ENCODE assay signal across 14 cellular contexts in the genomic region with DNA sequence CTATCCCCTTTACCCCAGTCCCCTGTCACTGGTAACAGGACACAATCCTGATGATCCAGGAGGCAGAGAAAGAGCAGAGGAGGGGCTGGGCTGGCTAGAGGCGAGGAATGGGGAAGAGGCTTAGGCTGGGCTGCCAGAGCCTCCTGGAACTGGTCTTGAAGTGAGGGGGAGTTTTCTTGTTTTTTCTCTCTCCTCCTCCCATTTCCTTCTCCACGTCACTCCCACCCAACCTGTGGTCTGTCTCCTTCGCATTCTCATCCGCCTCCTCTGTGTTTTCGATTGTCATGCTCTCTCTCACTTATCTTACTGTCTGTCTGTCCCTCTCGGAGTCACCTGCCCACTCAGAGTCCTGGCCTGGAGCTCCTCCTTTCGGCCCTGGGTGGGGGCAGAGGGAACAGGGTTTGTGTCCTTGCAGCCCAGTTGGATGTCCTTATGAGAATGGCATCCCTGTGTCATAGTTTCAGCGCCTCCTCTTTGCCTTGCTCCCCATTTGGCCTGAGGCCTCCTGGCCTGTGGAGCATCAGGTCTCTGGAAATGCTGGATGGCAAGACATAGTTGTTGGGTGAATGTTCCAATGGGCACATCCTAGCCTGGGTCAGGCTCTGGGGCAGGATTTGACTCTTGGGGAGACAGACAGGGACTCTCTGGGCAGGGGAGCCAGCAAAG. TPM values are rescaled to one million over a fixed set of nuclear protein-coding genes. Genes with fewer than 3 reads are reported as not detected.
DNase-seq lines count a peak whose midpoint lies in the region; TF ChIP-seq lines count a peak whose summit lies in the region.
"Had no signal": no experiment of that assay in that cellular context is flagged by ENCODE, and none has a peak within 500 bp of the region (broad histone marks: within the 10 kb centered on the region; RNA-seq: fewer than 3 reads in every experiment).

No MANE protein-coding gene starts in this region.

- H3K9me3 ChIP-seq in Caco-2, result no peaks in the 10 kb centered on the region
- H3K9me3 ChIP-seq in SJCRH30 (replicated peaks), result no peaks in the 10 kb centered on the region
- H3K9me3 ChIP-seq: prostate gland had no signal

- CTCF ChIA-PET in Caco-2 (lab: Charles Lee), result no interaction called here

- BruUV-seq in Caco-2 (replicated peaks; lab: Mats Ljungman, UMichigan), result no TSS peak

- H3K9me3 Mint-ChIP-seq in Caco-2 (ENCODE audit: unreplicated experiment) (no peaks in the 10 kb centered on the region), nephron (no peaks in the 10 kb centered on the region)
- H3K9me3 Mint-ChIP-seq in activated T-helper 1 cell treated with anti-CD3 and anti-CD28 coated beads, Interleukin-12 subunit alpha, Interleukin-12 subunit beta, Interleukin-2, Interleukin-4 antibody, amounts not matched to agents 30 ng/mL and 10 ng/mL and 1 ng/mL, durations not matched to agents 14 hours and 24 hours and 36 hours, result no peaks in the 10 kb centered on the region
- H3K9me3 Mint-ChIP-seq: activated naive CD8-positive, alpha-beta T cell treated with anti-CD3 and anti-CD28 coated beads for 36 hours had no signal

- intact Hi-C loops in Caco-2 (cut with micrococcal nuclease; ENCODE audit: unreplicated experiment), result no loop called here
- intact Hi-C loops in activated T-helper 1 cell treated with anti-CD3 and anti-CD28 coated beads, Interleukin-12 subunit alpha, Interleukin-12 subunit beta, Interleukin-2, Interleukin-4 antibody, amounts not matched to agents 30 ng/mL and 10 ng/mL and 1 ng/mL, durations not matched to agents 14 hours and 24 hours and 36 hours (cut with micrococcal nuclease), result no loop called here

- no peak overlapping the region for H3K4me3 Mint-ChIP-seq in Caco-2 (ENCODE audit: unreplicated experiment)
- no peak overlapping the region for H3K4me3 Mint-ChIP-seq in activated T-helper 1 cell treated with anti-CD3 and anti-CD28 coated beads, Interleukin-12 subunit alpha, Interleukin-12 subunit beta, Interleukin-2, Interleukin-4 antibody, amounts not matched to agents 30 ng/mL and 10 ng/mL and 1 ng/mL, durations not matched to agents 14 hours and 24 hours and 36 hours
- H3K4me3 Mint-ChIP-seq in nephron, result peak overlapping the region; percentile 1 to 62 (median 19)
- H3K4me3 Mint-ChIP-seq: activated naive CD8-positive, alpha-beta T cell treated with anti-CD3 and anti-CD28 coated beads for 36 hours had no signal

- H3K4me1 Mint-ChIP-seq in Caco-2 (ENCODE audit: low read depth, unreplicated experiment), result peaks cover 14% of the 10 kb centered on the region
- no peaks in the 10 kb centered on the region for H3K4me1 Mint-ChIP-seq in activated T-helper 1 cell treated with anti-CD3 and anti-CD28 coated beads, Interleukin-12 subunit alpha, Interleukin-12 subunit beta, Interleukin-2, Interleukin-4 antibody, amounts not matched to agents 30 ng/mL and 10 ng/mL and 1 ng/mL, durations not matched to agents 14 hours and 24 hours and 36 hours (ENCODE audit: low read depth)
- peaks cover 70% of the 10 kb centered on the region for H3K4me1 Mint-ChIP-seq in nephron

- no peak for TF ChIP-seq CTCF in Caco-2 (IDR thresholded peaks at IDR 0.05; ENCODE audit: insufficient read depth in 1 of 2, low read depth in 1 of 2, low read length in 1 of 2, severe bottlenecking in 1 of 2, unreplicated experiment in 1 of 2)
- no peak for TF ChIP-seq CTCF in nephron (IDR thresholded peaks at IDR 0.05; ENCODE audit: unreplicated experiment in 3 of 3)
- TF ChIP-seq CTCF in coronary artery (IDR thresholded peaks at IDR 0.05), result no peak

- no peak overlapping the region for H3K27ac ChIP-seq in SJCRH30
- H3K27ac ChIP-seq in coronary artery, result peak overlapping the region in 1 of 2 donors; percentile 92
- H3K27ac ChIP-seq: prostate gland had no signal

- H3K27me3 Mint-ChIP-seq in Caco-2 (ENCODE audit: insufficient read depth, unreplicated experiment), result no peaks in the 10 kb centered on the region
- peaks cover 15% of the 10 kb centered on the region for H3K27me3 Mint-ChIP-seq in activated T-helper 1 cell treated with anti-CD3 and anti-CD28 coated beads, Interleukin-12 subunit alpha, Interleukin-12 subunit beta, Interleukin-2, Interleukin-4 antibody, amounts not matched to agents 30 ng/mL and 10 ng/mL and 1 ng/mL, durations not matched to agents 14 hours and 24 hours and 36 hours (ENCODE audit: insufficient read depth)
- H3K27me3 Mint-ChIP-seq in nephron (ENCODE audit: low read depth), result peaks cover 5% of the 10 kb centered on the region
- H3K27me3 Mint-ChIP-seq: activated naive CD8-positive, alpha-beta T cell treated with anti-CD3 and anti-CD28 coated beads for 36 hours had no signal

- DNase-seq in Caco-2 (no peak), MV-4-11 (lab: John Stamatoyannopoulos, UW) (peak; percentile 55), RKO (ENCODE audit: low spot score) (no peak), hypothalamus (lab: John Stamatoyannopoulos, UW) (no peak), SJCRH30 (no peak), coronary artery (ENCODE audit: low spot score) (no peak)
- no peak for DNase-seq in activated T-helper 1 cell treated with anti-CD3 and anti-CD28 coated beads, Interleukin-12 subunit alpha, Interleukin-12 subunit beta, Interleukin-2, Interleukin-4 antibody, amounts not matched to agents 30 ng/mL and 10 ng/mL and 1 ng/mL, durations not matched to agents 14 hours and 24 hours and 36 hours (ENCODE audit: low spot score)
- DNase-seq: activated naive CD8-positive, alpha-beta T cell treated with anti-CD3 and anti-CD28 coated beads for 36 hours; NK-92 treated with Interleukin-12 subunit alpha and Interleukin-12 subunit beta, amount 100 ng/mL, for 24 hours; T-helper 2 cell had no signal

- peak overlapping the region; percentile 70 for H3K27ac Mint-ChIP-seq in Caco-2 (ENCODE audit: unreplicated experiment)
- peak overlapping the region; percentile 10 for H3K27ac Mint-ChIP-seq in activated T-helper 1 cell treated with anti-CD3 and anti-CD28 coated beads, Interleukin-12 subunit alpha, Interleukin-12 subunit beta, Interleukin-2, Interleukin-4 antibody, amounts not matched to agents 30 ng/mL and 10 ng/mL and 1 ng/mL, durations not matched to agents 14 hours and 24 hours and 36 hours
- H3K27ac Mint-ChIP-seq in nephron, result peak overlapping the region; percentile 84 to 97 (median 92)
- H3K27ac Mint-ChIP-seq: activated naive CD8-positive, alpha-beta T cell treated with anti-CD3 and anti-CD28 coated beads for 36 hours had no signal

- H3K4me1 ChIP-seq in Caco-2, result no peaks in the 10 kb centered on the region; the same call in 1 of the 2 replicates
- peaks cover 57% of the 10 kb centered on the region for H3K4me1 ChIP-seq in SJCRH30
- H3K4me1 ChIP-seq: prostate gland had no signal

- H3K27me3 ChIP-seq in Caco-2 (replicated peaks; ENCODE audit: control insufficient read depth, insufficient read depth, low read length) (no peaks in the 10 kb centered on the region), SJCRH30 (no peaks in the 10 kb centered on the region)

- POLR2A ChIA-PET in Caco-2 (lab: Charles Lee), result no interaction called here

- H3K4me3 ChIP-seq in Caco-2 (ENCODE audit: low read depth, low read length), result no peak overlapping the region
- H3K4me3 ChIP-seq in SJCRH30, result no peak overlapping the region
- no peak overlapping the region for H3K4me3 ChIP-seq in coronary artery
- H3K4me3 ChIP-seq: prostate gland had no signal

- no peaks in the 10 kb centered on the region for H3K36me3 ChIP-seq in Caco-2 (ENCODE audit: control insufficient read depth, insufficient read depth, low read length)
- no peaks in the 10 kb centered on the region for H3K36me3 ChIP-seq in SJCRH30
- H3K36me3 ChIP-seq: prostate gland had no signal

- H3K36me3 Mint-ChIP-seq in Caco-2 (ENCODE audit: insufficient read depth, unreplicated experiment) (no peaks in the 10 kb centered on the region), nephron (ENCODE audit: low read depth) (no peaks in the 10 kb centered on the region)
- H3K36me3 Mint-ChIP-seq in activated T-helper 1 cell treated with anti-CD3 and anti-CD28 coated beads, Interleukin-12 subunit alpha, Interleukin-12 subunit beta, Interleukin-2, Interleukin-4 antibody, amounts not matched to agents 30 ng/mL and 10 ng/mL and 1 ng/mL, durations not matched to agents 14 hours and 24 hours and 36 hours (ENCODE audit: low read depth), result no peaks in the 10 kb centered on the region
- H3K36me3 Mint-ChIP-seq: activated naive CD8-positive, alpha-beta T cell treated with anti-CD3 and anti-CD28 coated beads for 36 hours had no signal

RNA-seq across cellular contexts. Expression of a gene that starts 3.4 kb away (rescaled TPM):
- total RNA-seq in Caco-2 (2022), result 0.26 and 0.29 TPM in 2 replicates
- not detected in 2 replicates for total RNA-seq in activated T-helper 1 cell treated with anti-CD3 and anti-CD28 coated beads, Interleukin-12 subunit alpha, Interleukin-12 subunit beta, Interleukin-2, Interleukin-4 antibody, amounts not matched to agents 30 ng/mL and 10 ng/mL and 1 ng/mL, durations not matched to agents 14 hours and 24 hours and 36 hours
- 45.7 and 49.0 TPM in 2 replicates for total RNA-seq in SJCRH30 (2014; rRNA removed; shearing (Covaris generic))
- total RNA-seq: activated naive CD8-positive, alpha-beta T cell treated with anti-CD3 and anti-CD28 coated beads for 36 hours; mononuclear cell had no signal

RNA-seq across cellular contexts. Expression of a gene that starts 37.8 kb away (rescaled TPM):
- 13.9 and 19.9 TPM in 2 replicates for total RNA-seq in Caco-2 (2022)
- 15.5 and 21.2 TPM in 2 replicates for total RNA-seq in activated T-helper 1 cell treated with anti-CD3 and anti-CD28 coated beads, Interleukin-12 subunit alpha, Interleukin-12 subunit beta, Interleukin-2, Interleukin-4 antibody, amounts not matched to agents 30 ng/mL and 10 ng/mL and 1 ng/mL, durations not matched to agents 14 hours and 24 hours and 36 hours
- total RNA-seq in SJCRH30 (2014; rRNA removed; shearing (Covaris generic)), result 1.5 and 2.8 TPM in 2 replicates
- total RNA-seq: G401, mononuclear cell had no signal

Comparison
In these comparisons a context has a peak if more than half of its experiments do, and no peak if none do; other contexts are left out.
1. H3K27ac Mint-ChIP-seq: peak in every context shown above with its lines; median percentile 92 in nephron; 70 in Caco-2; 10 in activated T-helper 1 cell treated with anti-CD3 and anti-CD28 coated beads, Interleukin-12 subunit alpha, Interleukin-12 subunit beta, Interleukin-2, Interleukin-4 antibody, amounts not matched to agents 30 ng/mL and 10 ng/mL and 1 ng/mL, durations not matched to agents 14 hours and 24 hours and 36 hours.
2. H3K4me3 Mint-ChIP-seq: peak in nephron (3 of 3); none in Caco-2 (single experiment) and activated T-helper 1 cell treated with anti-CD3 and anti-CD28 coated beads, Interleukin-12 subunit alpha, Interleukin-12 subunit beta, Interleukin-2, Interleukin-4 antibody, amounts not matched to agents 30 ng/mL and 10 ng/mL and 1 ng/mL, durations not matched to agents 14 hours and 24 hours and 36 hours (single experiment).
3. RNA of a gene that starts 3.4 kb away (total RNA-seq): 45.7 to 49.0 TPM in SJCRH30; 0.26 to 0.29 TPM in Caco-2 and not detected in activated T-helper 1 cell treated with anti-CD3 and anti-CD28 coated beads, Interleukin-12 subunit alpha, Interleukin-12 subunit beta, Interleukin-2, Interleukin-4 antibody, amounts not matched to agents 30 ng/mL and 10 ng/mL and 1 ng/mL, durations not matched to agents 14 hours and 24 hours and 36 hours; every median in the first group is over 10 times any median in the second.